17 cellular contexts compared by ENCODE assay signal in the genomic region with DNA sequence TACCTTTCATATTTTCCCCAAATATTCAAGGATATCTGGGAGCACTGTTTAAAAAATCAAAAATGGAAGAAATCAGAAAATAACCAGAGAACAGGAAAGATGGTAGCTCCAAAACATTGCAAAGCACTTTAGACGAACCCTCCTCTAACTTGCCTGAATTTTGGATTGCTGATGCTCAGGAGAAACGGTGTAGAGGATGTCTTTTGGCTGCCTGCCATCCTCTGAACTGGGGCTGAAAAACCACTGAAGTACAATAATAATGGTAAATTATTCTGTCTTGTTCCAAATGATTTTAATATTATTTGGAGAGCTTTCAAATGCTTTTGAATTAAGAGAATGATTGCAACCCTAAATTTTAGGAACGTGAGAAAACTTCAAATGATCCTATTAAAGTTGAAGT.
"Had no signal": no experiment of that assay in that cellular context is flagged by ENCODE, and none has a peak within 500 bp of the region (broad histone marks: within the 10 kb centered on the region; RNA-seq: fewer than 3 reads in every experiment).

No MANE protein-coding gene starts in this region.

- DNase-seq: activated CD8-positive, alpha-beta memory T cell treated with anti-CD3 and anti-CD28 coated beads, Interleukin-2, amount 50 U/mL, for 4 hours; activated gamma-delta T cell; activated naive CD4-positive, alpha-beta T cell treated with anti-CD3 and anti-CD28 coated beads, Interleukin-2, amount 50 U/mL, for 16 hours; activated T-cell treated with anti-CD3 and anti-CD28 coated beads, Interleukin-2, amount 50 U/mL, for 24 hours; amniotic stem cell; foreskin keratinocyte; heart left ventricle; immature natural killer cell; kidney; midbrain; naive thymus-derived CD4-positive, alpha-beta T cell; nucleus accumbens; retina; stimulated activated CD4-positive, alpha-beta T cell treated with anti-CD3 and anti-CD28 coated beads, Interleukin-12 subunit alpha, Interleukin-12 subunit beta, amount 100 ng/mL, for 4 hours; stimulated activated CD4-positive, alpha-beta T cell treated with anti-CD3 and anti-CD28 coated beads, Interleukin-4, amount 100 ng/mL, for 1 hour; T-helper 9 cell; transverse colon had no signal
